In genomic region chr12:16492240-16492639, GRCh38 we compare ENCODE assay signal across 1 cellular context.
TF ChIP-seq lines count a peak whose summit lies in the region.

No MANE protein-coding gene starts in this region.

TF ChIP-seq in HCT116, 20 proteins besides CTCF, POLR2A, EP300 and RAD21 (continued from another document):
- TF ChIP-seq, protein P1, sequence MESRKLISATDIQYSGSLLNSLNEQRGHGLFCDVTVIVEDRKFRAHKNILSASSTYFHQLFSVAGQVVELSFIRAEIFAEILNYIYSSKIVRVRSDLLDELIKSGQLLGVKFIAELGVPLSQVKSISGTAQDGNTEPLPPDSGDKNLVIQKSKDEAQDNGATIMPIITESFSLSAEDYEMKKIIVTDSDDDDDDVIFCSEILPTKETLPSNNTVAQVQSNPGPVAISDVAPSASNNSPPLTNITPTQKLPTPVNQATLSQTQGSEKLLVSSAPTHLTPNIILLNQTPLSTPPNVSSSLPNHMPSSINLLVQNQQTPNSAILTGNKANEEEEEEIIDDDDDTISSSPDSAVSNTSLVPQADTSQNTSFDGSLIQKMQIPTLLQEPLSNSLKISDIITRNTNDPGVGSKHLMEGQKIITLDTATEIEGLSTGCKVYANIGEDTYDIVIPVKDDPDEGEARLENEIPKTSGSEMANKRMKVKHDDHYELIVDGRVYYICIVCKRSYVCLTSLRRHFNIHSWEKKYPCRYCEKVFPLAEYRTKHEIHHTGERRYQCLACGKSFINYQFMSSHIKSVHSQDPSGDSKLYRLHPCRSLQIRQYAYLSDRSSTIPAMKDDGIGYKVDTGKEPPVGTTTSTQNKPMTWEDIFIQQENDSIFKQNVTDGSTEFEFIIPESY (IDR thresholded peaks at IDR 0.05; ENCODE audit: extremely low read depth, insufficient replicate concordance, low read length): no peak
- no peak for TF ChIP-seq EZH2phosphoT487 (IDR thresholded peaks at IDR 0.05; ENCODE audit: borderline replicate concordance)
- TF ChIP-seq YY1 (IDR thresholded peaks at IDR 0.05; ENCODE audit: extremely low read depth, insufficient replicate concordance, low read depth, low read length): no peak
- no peak for TF ChIP-seq EGR1 (IDR thresholded peaks at IDR 0.05; ENCODE audit: low read depth)
- TF ChIP-seq TCF7L2 (IDR thresholded peaks at IDR 0.05; ENCODE audit: borderline replicate concordance, extremely low read depth, insufficient read depth, insufficient read length): no peak
- no peak for TF ChIP-seq CBX3 (IDR thresholded peaks at IDR 0.05; ENCODE audit: low read depth)
- TF ChIP-seq POLR2AphosphoS5 (IDR thresholded peaks at IDR 0.05; ENCODE audit: low read depth, low read length): no peak
- TF ChIP-seq ELF1 (IDR thresholded peaks at IDR 0.05; ENCODE audit: borderline replicate concordance, low read depth): no peak
- TF ChIP-seq, protein P2, sequence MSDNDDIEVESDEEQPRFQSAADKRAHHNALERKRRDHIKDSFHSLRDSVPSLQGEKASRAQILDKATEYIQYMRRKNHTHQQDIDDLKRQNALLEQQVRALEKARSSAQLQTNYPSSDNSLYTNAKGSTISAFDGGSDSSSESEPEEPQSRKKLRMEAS (IDR thresholded peaks at IDR 0.05): no peak
- TF ChIP-seq ZFX (IDR thresholded peaks at IDR 0.05): no peak
